Comparison of ENCODE assay signal across 6 cellular contexts in the genomic region with DNA sequence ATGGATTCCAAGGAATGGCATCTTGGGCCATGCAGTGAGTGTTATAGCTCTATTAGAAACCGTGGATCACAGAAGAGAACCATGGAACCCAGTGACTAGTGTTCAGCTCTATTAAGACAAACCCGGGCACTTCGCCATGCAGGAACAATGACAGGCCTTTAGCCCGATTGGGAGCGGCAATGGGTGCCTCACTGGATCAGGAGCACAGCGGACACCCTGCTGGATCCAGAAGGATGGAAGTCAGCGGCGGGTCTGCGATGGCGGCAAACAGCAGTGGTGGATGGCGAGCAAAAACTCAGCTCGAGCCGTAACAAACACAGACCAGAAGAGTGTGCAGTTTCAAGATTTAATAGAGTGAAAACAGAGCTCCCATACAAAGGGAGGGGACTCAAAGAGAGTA. TPM values are rescaled to one million over a fixed set of nuclear protein-coding genes. Genes with fewer than 3 reads are reported as not detected.
"Had no signal": no experiment of that assay in that cellular context is flagged by ENCODE, and none has a peak within 500 bp of the region (broad histone marks: within the 10 kb centered on the region; RNA-seq: fewer than 3 reads in every experiment).

No MANE protein-coding gene starts in this region.

RNA-seq across cellular contexts. Expression of gene RANBP3L, which starts 31.0 kb away (rescaled TPM):
- total RNA-seq: OCI-LY7, PC-3, PC-9, SJSA1, SK-MEL-5 had no signal
- polyA plus RNA-seq: SK-N-SH had no signal
